1 cellular context compared by ENCODE assay signal in genomic region chr16:88695753-88696152, GRCh38.
TF ChIP-seq lines count a peak whose summit lies in the region.

No MANE protein-coding gene starts in this region.

TF ChIP-seq in K562, 482 proteins besides CTCF, POLR2A, EP300 and RAD21:
- TF ChIP-seq MAX (CRISPR knock-in tag; IDR thresholded peaks at IDR 0.05) (peak; percentile 42; the same call in 1 of the 2 replicates), PTRF (tag; IDR thresholded peaks at IDR 0.05) (no peak)
